In the genomic region with DNA sequence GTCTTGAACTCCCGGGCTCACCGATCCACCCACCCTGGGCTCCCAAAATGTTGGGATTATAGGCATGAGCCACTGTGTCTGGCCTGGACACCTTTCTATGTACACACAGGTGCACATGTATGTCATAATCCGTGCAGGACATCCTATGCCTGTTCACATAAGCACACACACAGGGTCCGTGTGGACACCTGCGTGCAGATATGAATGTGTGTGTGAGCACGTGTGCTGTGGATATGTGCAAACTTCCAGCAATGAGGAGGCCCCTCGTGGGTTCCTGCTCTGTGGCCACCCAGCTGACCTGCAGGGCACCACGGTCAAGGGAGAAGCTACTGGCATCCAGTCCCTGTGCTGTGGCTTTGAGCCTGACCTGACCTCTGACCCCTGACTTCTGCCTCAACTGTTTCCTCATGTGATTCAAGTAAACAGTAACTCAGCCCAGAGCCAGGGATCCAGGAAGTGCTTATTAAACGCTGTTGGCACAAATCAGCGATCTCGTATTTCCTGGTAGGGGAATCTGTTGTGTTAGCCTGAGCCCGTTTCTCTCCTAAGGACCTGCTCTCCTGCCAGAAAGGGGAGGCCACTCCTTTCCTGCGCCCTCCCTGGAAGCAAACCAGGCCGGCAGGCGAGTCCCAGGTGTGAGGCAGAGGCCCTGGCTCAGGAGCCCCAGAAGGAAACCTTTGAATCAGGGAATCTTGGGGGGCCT, we compare ENCODE assay signal across 12 cellular contexts. TPM values are rescaled to one million over a fixed set of nuclear protein-coding genes. Genes with fewer than 3 reads are reported as not detected.
DNase-seq lines count a peak whose midpoint lies in the region; ATAC-seq and TF ChIP-seq lines count a peak whose summit lies in the region.
"Had no signal": no experiment of that assay in that cellular context is flagged by ENCODE, and none has a peak within 500 bp of the region (broad histone marks: within the 10 kb centered on the region; RNA-seq: fewer than 3 reads in every experiment).

No MANE protein-coding gene starts in this region.

- H3K9me3 ChIP-seq in mucosa of descending colon: no peaks in the 10 kb centered on the region

- DNase-seq in AG10803 (ENCODE audit: low read depth): peak; percentile 59
- peak; percentile 82 for DNase-seq in NCI-H2029 (lab: John Stamatoyannopoulos, UW)
- peak; percentile 88 to 90 for DNase-seq in dermis microvascular lymphatic vessel endothelial cell (ENCODE audit: low read depth in 2 of 2)
- DNase-seq in mucosa of descending colon: peak in 1 of 3 donors; percentile 64
- DNase-seq in NCI-H128 (lab: John Stamatoyannopoulos, UW; ENCODE audit: unreplicated experiment): no peak
- DNase-seq in dedifferentiated amniotic fluid mesenchymal stem cell (ENCODE audit: extremely low spot score): no peak
- DNase-seq: activated CD8-positive, alpha-beta memory T cell treated with anti-CD3 and anti-CD28 coated beads for 24 hours; Kasumi-1; RPMI8226; stimulated activated CD4-positive, alpha-beta T cell treated with anti-CD3 and anti-CD28 coated beads, Interleukin-2, amount 100 ng/mL, for 24 hours had no signal

- H3K4me3 ChIP-seq in AG10803 (ENCODE audit: low read length) (no peak overlapping the region), mucosa of descending colon (no peak overlapping the region)

- no peaks in the 10 kb centered on the region for H3K4me1 ChIP-seq in mucosa of descending colon (ENCODE audit: low read depth)

- intact Hi-C loops in mucosa of descending colon (cut with DNase I, micrococcal nuclease): no loop called here

- peak; percentile 85 for ATAC-seq in mucosa of descending colon
- ATAC-seq in GM18520 (IDR thresholded peaks at IDR 0.05; ENCODE audit: unreplicated experiment): no peak
- no peak for ATAC-seq in GM19023 (IDR thresholded peaks at IDR 0.05; ENCODE audit: unreplicated experiment)

- H3K36me3 ChIP-seq in mucosa of descending colon (ENCODE audit: low read depth): no peaks in the 10 kb centered on the region

- no peak for TF ChIP-seq CTCF in AG10803 (conservative IDR thresholded peaks at IDR 0.05; ENCODE audit: low read length)
- no peak for TF ChIP-seq CTCF in mucosa of descending colon (IDR thresholded peaks at IDR 0.05)

RNA-seq across cellular contexts. Expression of a gene that starts 6.5 kb away (rescaled TPM):
- total RNA-seq in dermis microvascular lymphatic vessel endothelial cell (0.25 and 2.4 TPM in 2 replicates), mucosa of descending colon (1 to 10 TPM in 1 of 3 donors, under 1 TPM in 2; 0.72 to 2.0 (median 0.79) TPM)

RNA-seq across cellular contexts. Expression of a gene that starts 21.5 kb away (rescaled TPM):
- total RNA-seq in dermis microvascular lymphatic vessel endothelial cell: 2,608 and 3,128 TPM in 2 replicates
- 1,000 to 10,000 TPM; 1,693 to 1,792 (median 1,717) TPM for total RNA-seq in mucosa of descending colon

RNA-seq across cellular contexts. Expression of a gene that starts 31.4 kb away (rescaled TPM):
- 0.13 TPM in 2 replicates for total RNA-seq in dermis microvascular lymphatic vessel endothelial cell
- total RNA-seq in mucosa of descending colon: 1 to 10 TPM in 1 of 3 donors, under 1 TPM in 1, not detected in 1; 0.28 to 2.0 TPM

Comparison
In these comparisons a context has a peak if more than half of its experiments do, and no peak if none do; other contexts are left out.
1. DNase-seq: peak in AG10803 (single experiment), NCI-H2029 (single experiment) and dermis microvascular lymphatic vessel endothelial cell (2 of 2); none in NCI-H128 (single experiment) and dedifferentiated amniotic fluid mesenchymal stem cell (single experiment).